In genomic region chr10:22308390-22308789, GRCh38 we compare ENCODE assay signal across 10 cellular contexts. TPM values are rescaled to one million over a fixed set of nuclear protein-coding genes. Genes with fewer than 3 reads are reported as not detected.
DNase-seq lines count a peak whose midpoint lies in the region; ATAC-seq and TF ChIP-seq lines count a peak whose summit lies in the region.
"Had no signal": no experiment of that assay in that cellular context is flagged by ENCODE, and none has a peak within 500 bp of the region (broad histone marks: within the 10 kb centered on the region; RNA-seq: fewer than 3 reads in every experiment).

No MANE protein-coding gene starts in this region.

- TF ChIP-seq CTCF in fibroblast of mammary gland (conservative IDR thresholded peaks at IDR 0.05; ENCODE audit: control insufficient read depth, insufficient read depth, low read depth, low read length) (no peak), colonic mucosa (IDR thresholded peaks at IDR 0.05) (no peak)

- no peaks in the 10 kb centered on the region for H3K36me3 ChIP-seq in colonic mucosa

- no peak overlapping the region for H3K27ac ChIP-seq in colonic mucosa
- H3K27ac ChIP-seq: HL-60, psoas muscle, VCaP had no signal

- no peak overlapping the region for H3K4me3 ChIP-seq in fibroblast of mammary gland (ENCODE audit: control insufficient read depth, low read depth, low read length)
- no peak overlapping the region for H3K4me3 ChIP-seq in colonic mucosa
- H3K4me3 ChIP-seq: psoas muscle had no signal

- intact Hi-C loops in colonic mucosa (cut with DNase I) = no loop called here

- no peak overlapping the region for H3K9ac ChIP-seq in colonic mucosa (ENCODE audit: low read depth in 2 of 2, low read length in 2 of 2)

- no peaks in the 10 kb centered on the region for H3K27me3 ChIP-seq in colonic mucosa

- H3K9me3 ChIP-seq in colonic mucosa = no peaks in the 10 kb centered on the region
- H3K9me3 ChIP-seq: psoas muscle had no signal

- DNase-seq in fibroblast of mammary gland (ENCODE audit: low read depth) = peak; percentile 52
- no peak for DNase-seq in AG08395 (ENCODE audit: low spot score)
- no peak for DNase-seq in NK-92 (lab: John Stamatoyannopoulos, UW; ENCODE audit: unreplicated experiment)
- no peak for DNase-seq in colonic mucosa
- DNase-seq: psoas muscle had no signal

- H3K4me1 ChIP-seq in colonic mucosa = no peaks in the 10 kb centered on the region
- H3K4me1 ChIP-seq: psoas muscle had no signal

- peak; percentile 97 for ATAC-seq in GM18861 (IDR thresholded peaks at IDR 0.05; ENCODE audit: unreplicated experiment)
- ATAC-seq in GM21717 (IDR thresholded peaks at IDR 0.05; ENCODE audit: unreplicated experiment) = peak; percentile 91
- ATAC-seq in HG03565 (IDR thresholded peaks at IDR 0.05; ENCODE audit: unreplicated experiment) = peak; percentile 99
- ATAC-seq: psoas muscle had no signal

RNA-seq across cellular contexts. Expression of gene COMMD3, which starts 7.8 kb away (rescaled TPM):
- total RNA-seq in colonic mucosa = 10 to 100 TPM; 41.3 to 45.7 TPM

RNA-seq across cellular contexts. Expression of gene BMI1, which starts 12.5 kb away (rescaled TPM):
- 10 to 100 TPM; 23.5 to 28.6 TPM for total RNA-seq in colonic mucosa

RNA-seq across cellular contexts. Expression of gene SPAG6, which starts 36.9 kb away (rescaled TPM):
- not detected for total RNA-seq in colonic mucosa
